In the genomic region with DNA sequence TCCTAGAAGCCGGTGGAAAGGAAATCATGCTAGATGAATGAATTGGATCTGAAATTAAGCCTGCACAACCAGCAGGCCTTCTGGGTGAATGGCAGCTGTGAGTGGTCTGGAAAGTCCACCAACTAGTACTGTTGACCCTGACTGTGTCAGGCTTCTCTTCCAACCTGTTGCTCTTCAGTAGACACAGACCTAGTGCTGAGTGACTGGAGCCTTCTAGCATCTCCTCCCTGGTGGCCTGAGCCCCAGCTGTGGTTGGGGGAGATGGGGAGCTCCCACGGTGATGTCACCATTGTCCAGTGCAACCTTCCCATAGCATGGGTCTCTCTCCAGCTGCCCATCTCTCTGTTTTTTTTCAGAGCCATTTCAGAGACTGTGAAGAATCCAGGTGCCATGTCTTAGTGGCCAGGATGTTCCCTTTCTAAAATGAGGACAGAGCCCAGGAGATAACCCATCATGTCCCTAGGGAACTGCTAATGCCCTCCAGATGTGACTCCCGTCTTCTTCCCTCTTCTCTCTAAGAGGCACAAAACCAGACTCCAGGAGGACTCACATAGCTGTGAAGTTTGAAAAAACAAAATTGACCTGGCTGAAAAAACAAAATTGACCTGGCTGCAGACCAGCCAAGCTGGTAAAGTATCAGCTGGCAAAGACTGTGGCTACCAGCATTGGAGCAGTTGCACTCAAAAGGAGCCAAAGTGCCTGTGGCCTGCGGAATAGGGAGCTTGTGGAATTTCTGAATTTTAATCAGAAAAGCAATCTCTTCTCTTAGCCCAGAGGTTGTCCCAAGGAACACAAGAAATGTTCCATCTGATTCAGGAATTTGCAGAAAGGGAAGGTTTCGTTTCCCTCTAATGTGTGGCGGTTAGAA, we compare ENCODE assay signal across 30 cellular contexts.
A peak's percentile ranks its signal among the peaks of the same experiment; 100 is the strongest.
DNase-seq lines count a peak whose midpoint lies in the region; ATAC-seq and TF ChIP-seq lines count a peak whose summit lies in the region.
"Had no signal": no experiment of that assay in that cellular context is flagged by ENCODE, and none has a peak within 500 bp of the region (broad histone marks: within the 10 kb centered on the region; RNA-seq: fewer than 3 reads in every experiment).

No MANE protein-coding gene starts in this region.

- peak overlapping the region in 10 of 12 donors; percentile 11 to 89 (median 70) for H3K27ac ChIP-seq in heart left ventricle
- H3K27ac ChIP-seq in mesodermal cell (ENCODE audit: low read depth, low read length, severe bottlenecking) = peak overlapping the region; percentile 29
- H3K27ac ChIP-seq: BLaER1, colonic mucosa, Peyer's patch, SJCRH30, transverse colon, WERI-Rb-1 had no signal

- 77 to 84% (median 80%) methylated on average over 6 of the region's 6 CpGs for WGBS in heart left ventricle, 4 donors
- 98 to 100% methylated on average over 5 of the region's 6 CpGs for WGBS in mesodermal cell (ENCODE audit: insufficient coverage in 2 of 2), 2 experiments

- intact Hi-C loops in heart left ventricle (cut with DNase I) = loop anchor here in 3 of 10 donors (5.0 kb wide), 2 partner anchors 42 to 112 kb away; a partner anchor contains a TSS

- TF ChIP-seq CTCF in heart left ventricle (IDR thresholded peaks at IDR 0.05) = no peak

- H3K4me1 ChIP-seq in heart left ventricle (peaks cover 0 to 41% (median 15%) of the 10 kb centered on the region in 12 donors), mesodermal cell (ENCODE audit: control insufficient read depth, insufficient read depth, low read length, poor library complexity, severe bottlenecking) (peaks cover 16% of the 10 kb centered on the region)
- H3K4me1 ChIP-seq: colonic mucosa, Peyer's patch, SJCRH30, transverse colon had no signal

- ATAC-seq in SK-N-SH treated with all-trans-retinoic acid at 6 μM for 48 hours (peak; percentile 47), heart left ventricle (peak in 1 of 4 donors; percentile 6), HG03175 (IDR thresholded peaks at IDR 0.05; ENCODE audit: unreplicated experiment) (no peak)
- ATAC-seq: activated T-helper 17 cell treated with anti-CD3 and anti-CD28 coated beads, Interleukin-2, amount 50 U/mL, for 72 hours; effector memory CD8-positive, alpha-beta T cell; sciatic nerve had no signal

- H3K36me3 ChIP-seq in heart left ventricle (peaks cover 0 to 33% (median 9%) of the 10 kb centered on the region in 9 donors), mesodermal cell (ENCODE audit: control insufficient read depth, insufficient read depth, low read length) (no peaks in the 10 kb centered on the region)
- H3K36me3 ChIP-seq: BLaER1, colonic mucosa, SJCRH30, WERI-Rb-1 had no signal

- H3K27me3 ChIP-seq in heart left ventricle = no peaks in the 10 kb centered on the region
- H3K27me3 ChIP-seq: BLaER1, colonic mucosa, Peyer's patch, transverse colon had no signal

- no peak overlapping the region for H3K4me3 ChIP-seq in heart left ventricle
- no peak overlapping the region for H3K4me3 ChIP-seq in mesodermal cell (ENCODE audit: extremely low read depth, insufficient read depth, low read length, poor library complexity, severe bottlenecking)
- H3K4me3 ChIP-seq: BLaER1, colonic mucosa, lung, Peyer's patch, SJCRH30, transverse colon had no signal

- no peak for TF ChIP-seq POLR2A in heart left ventricle (IDR thresholded peaks at IDR 0.05)

- DNase-seq in EL (peak; percentile 27), heart left ventricle (no peak), Ammon's horn (ENCODE audit: low spot score) (no peak), C1 segment of cervical spinal cord (lab: John Stamatoyannopoulos, UW) (no peak), NCI-H1105 treated with DMSO at 0.1 percent for 48 hours (lab: John Stamatoyannopoulos, UW) (no peak)
- DNase-seq: ACHN; activated CD4-positive, alpha-beta T cell treated with anti-CD3 and anti-CD28 coated beads for 4 hours; activated naive CD4-positive, alpha-beta T cell treated with anti-CD3 and anti-CD28 coated beads, Interleukin-2, amount 50 U/mL, for 16 hours; colonic mucosa; DMS53; effector memory CD8-positive, alpha-beta T cell; Karpas-422; NCI-H1417; NCI-H2081; NCI-H345; NCI-H774; posterior cingulate gyrus; SJCRH30; stimulated activated CD4-positive, alpha-beta T cell treated with anti-CD3 and anti-CD28 coated beads, Interleukin-4, amount 100 ng/mL, for 1 hour; T1000; transverse colon; WERI-Rb-1 had no signal

- no peaks in the 10 kb centered on the region for H3K9me3 ChIP-seq in heart left ventricle
- no peaks in the 10 kb centered on the region for H3K9me3 ChIP-seq in mesodermal cell (ENCODE audit: control insufficient read depth, low read length)
- H3K9me3 ChIP-seq: BLaER1, colonic mucosa, Peyer's patch, SJCRH30, transverse colon had no signal

TF ChIP-seq in SK-N-SH treated with all-trans-retinoic acid at 6 μM for 48 hours, 23 proteins besides CTCF, POLR2A, EP300 and RAD21:
- TF ChIP-seq, protein P1, sequence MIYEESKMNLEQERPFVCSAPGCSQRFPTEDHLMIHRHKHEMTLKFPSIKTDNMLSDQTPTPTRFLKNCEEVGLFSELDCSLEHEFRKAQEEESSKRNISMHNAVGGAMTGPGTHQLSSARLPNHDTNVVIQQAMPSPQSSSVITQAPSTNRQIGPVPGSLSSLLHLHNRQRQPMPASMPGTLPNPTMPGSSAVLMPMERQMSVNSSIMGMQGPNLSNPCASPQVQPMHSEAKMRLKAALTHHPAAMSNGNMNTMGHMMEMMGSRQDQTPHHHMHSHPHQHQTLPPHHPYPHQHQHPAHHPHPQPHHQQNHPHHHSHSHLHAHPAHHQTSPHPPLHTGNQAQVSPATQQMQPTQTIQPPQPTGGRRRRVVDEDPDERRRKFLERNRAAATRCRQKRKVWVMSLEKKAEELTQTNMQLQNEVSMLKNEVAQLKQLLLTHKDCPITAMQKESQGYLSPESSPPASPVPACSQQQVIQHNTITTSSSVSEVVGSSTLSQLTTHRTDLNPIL (CRISPR knock-in tag; IDR thresholded peaks at IDR 0.05; ENCODE audit: low read depth) = no peak
- TF ChIP-seq, protein P2, sequence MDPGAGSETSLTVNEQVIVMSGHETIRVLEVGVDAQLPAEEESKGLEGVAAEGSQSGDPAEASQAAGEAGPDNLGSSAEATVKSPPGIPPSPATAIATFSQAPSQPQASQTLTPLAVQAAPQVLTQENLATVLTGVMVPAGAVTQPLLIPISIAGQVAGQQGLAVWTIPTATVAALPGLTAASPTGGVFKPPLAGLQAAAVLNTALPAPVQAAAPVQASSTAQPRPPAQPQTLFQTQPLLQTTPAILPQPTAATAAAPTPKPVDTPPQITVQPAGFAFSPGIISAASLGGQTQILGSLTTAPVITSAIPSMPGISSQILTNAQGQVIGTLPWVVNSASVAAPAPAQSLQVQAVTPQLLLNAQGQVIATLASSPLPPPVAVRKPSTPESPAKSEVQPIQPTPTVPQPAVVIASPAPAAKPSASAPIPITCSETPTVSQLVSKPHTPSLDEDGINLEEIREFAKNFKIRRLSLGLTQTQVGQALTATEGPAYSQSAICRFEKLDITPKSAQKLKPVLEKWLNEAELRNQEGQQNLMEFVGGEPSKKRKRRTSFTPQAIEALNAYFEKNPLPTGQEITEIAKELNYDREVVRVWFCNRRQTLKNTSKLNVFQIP (CRISPR knock-in tag; IDR thresholded peaks at IDR 0.05; ENCODE audit: borderline replicate concordance, low read depth) = no peak
- TF ChIP-seq BACH2 (CRISPR knock-in tag; IDR thresholded peaks at IDR 0.05; ENCODE audit: borderline replicate concordance) (no peak), ZNF8 (CRISPR knock-in tag; IDR thresholded peaks at IDR 0.05) (no peak), ZNF70 (CRISPR knock-in tag; IDR thresholded peaks at IDR 0.05) (no peak), GLIS3 (CRISPR knock-in tag; IDR thresholded peaks at IDR 0.05) (no peak), PPARA (CRISPR knock-in tag; IDR thresholded peaks at IDR 0.05; ENCODE audit: borderline replicate concordance) (no peak)
TF ChIP-seq in SK-N-SH treated with all-trans-retinoic acid at 6 μM for 48 hours: peak in this region for 0.
